ENCODE assay signal across 1 cellular context in genomic region chr22:19130959-19131684, GRCh38.
TF ChIP-seq lines count a peak whose summit lies in the region.

Gene TSSK2, plus strand, starts transcription at chr22:19131308. Its CDS starts 92 bp downstream, at chr22:19131400.

TF ChIP-seq in K562, 482 proteins besides CTCF, POLR2A, EP300 and RAD21 (continued from another document):
- TF ChIP-seq PATZ1 (CRISPR knock-in tag; IDR thresholded peaks at IDR 0.05; ENCODE audit: borderline replicate concordance) = no peak
- TF ChIP-seq TSC22D4 (tag; IDR thresholded peaks at IDR 0.05) = no peak
